ENCODE assay signal across 3 cellular contexts in the genomic region with DNA sequence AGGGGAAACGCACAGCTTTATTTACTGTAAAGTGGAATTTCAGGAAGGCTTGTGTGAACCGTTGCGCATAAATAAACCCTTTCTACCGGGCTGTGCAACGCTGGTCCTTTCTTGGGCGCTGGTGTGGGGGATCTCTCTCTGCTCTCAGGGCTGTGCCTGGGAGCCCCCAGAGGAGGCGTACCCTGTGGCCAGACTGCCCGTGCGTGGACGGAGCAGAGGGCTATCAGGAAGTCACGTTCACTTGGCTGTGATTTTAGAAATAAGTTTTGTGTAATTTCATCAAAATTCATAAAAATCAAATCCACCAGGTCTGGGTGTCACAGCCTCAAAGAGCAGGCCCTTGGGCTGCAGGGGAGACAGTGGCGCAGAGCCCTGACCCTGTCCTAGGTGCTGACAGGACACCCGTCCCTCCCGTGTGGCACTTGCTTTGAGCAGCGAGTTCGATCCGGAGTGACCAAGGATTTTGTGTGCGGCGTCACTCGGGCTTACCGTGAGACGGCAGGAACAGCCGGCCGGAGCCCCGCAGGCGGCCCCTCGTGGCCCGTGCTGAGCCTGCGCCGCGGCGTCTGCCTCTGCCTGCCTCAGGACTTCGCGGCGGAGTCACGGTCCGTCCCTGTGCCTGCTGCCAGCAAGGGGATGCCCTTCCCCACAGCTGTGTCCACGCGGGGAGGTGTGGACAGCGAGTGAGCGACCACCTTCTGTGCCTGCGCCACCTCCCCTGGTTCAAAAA.
TF ChIP-seq lines count a peak whose summit lies in the region.

No MANE protein-coding gene starts in this region.

TF ChIP-seq in SK-N-SH, 30 proteins besides CTCF, POLR2A, EP300 and RAD21 (continued from another document):
- TF ChIP-seq, protein P1, sequence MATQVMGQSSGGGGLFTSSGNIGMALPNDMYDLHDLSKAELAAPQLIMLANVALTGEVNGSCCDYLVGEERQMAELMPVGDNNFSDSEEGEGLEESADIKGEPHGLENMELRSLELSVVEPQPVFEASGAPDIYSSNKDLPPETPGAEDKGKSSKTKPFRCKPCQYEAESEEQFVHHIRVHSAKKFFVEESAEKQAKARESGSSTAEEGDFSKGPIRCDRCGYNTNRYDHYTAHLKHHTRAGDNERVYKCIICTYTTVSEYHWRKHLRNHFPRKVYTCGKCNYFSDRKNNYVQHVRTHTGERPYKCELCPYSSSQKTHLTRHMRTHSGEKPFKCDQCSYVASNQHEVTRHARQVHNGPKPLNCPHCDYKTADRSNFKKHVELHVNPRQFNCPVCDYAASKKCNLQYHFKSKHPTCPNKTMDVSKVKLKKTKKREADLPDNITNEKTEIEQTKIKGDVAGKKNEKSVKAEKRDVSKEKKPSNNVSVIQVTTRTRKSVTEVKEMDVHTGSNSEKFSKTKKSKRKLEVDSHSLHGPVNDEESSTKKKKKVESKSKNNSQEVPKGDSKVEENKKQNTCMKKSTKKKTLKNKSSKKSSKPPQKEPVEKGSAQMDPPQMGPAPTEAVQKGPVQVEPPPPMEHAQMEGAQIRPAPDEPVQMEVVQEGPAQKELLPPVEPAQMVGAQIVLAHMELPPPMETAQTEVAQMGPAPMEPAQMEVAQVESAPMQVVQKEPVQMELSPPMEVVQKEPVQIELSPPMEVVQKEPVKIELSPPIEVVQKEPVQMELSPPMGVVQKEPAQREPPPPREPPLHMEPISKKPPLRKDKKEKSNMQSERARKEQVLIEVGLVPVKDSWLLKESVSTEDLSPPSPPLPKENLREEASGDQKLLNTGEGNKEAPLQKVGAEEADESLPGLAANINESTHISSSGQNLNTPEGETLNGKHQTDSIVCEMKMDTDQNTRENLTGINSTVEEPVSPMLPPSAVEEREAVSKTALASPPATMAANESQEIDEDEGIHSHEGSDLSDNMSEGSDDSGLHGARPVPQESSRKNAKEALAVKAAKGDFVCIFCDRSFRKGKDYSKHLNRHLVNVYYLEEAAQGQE (IDR thresholded peaks at IDR 0.05; ENCODE audit: low read depth, low read length), result peak; percentile 75
- no peak for TF ChIP-seq GATA2 (CRISPR knock-in tag; IDR thresholded peaks at IDR 0.05)
TF ChIP-seq in SK-N-SH: peak in this region for 1.

TF ChIP-seq in SK-N-SH treated with all-trans-retinoic acid at 6 μM for 48 hours, 23 proteins besides CTCF, POLR2A, EP300 and RAD21:
- TF ChIP-seq, protein P2, sequence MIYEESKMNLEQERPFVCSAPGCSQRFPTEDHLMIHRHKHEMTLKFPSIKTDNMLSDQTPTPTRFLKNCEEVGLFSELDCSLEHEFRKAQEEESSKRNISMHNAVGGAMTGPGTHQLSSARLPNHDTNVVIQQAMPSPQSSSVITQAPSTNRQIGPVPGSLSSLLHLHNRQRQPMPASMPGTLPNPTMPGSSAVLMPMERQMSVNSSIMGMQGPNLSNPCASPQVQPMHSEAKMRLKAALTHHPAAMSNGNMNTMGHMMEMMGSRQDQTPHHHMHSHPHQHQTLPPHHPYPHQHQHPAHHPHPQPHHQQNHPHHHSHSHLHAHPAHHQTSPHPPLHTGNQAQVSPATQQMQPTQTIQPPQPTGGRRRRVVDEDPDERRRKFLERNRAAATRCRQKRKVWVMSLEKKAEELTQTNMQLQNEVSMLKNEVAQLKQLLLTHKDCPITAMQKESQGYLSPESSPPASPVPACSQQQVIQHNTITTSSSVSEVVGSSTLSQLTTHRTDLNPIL (CRISPR knock-in tag; IDR thresholded peaks at IDR 0.05; ENCODE audit: low read depth), result no peak
- no peak for TF ChIP-seq SNAI2 (CRISPR knock-in tag; IDR thresholded peaks at IDR 0.05)
- TF ChIP-seq, protein P3, sequence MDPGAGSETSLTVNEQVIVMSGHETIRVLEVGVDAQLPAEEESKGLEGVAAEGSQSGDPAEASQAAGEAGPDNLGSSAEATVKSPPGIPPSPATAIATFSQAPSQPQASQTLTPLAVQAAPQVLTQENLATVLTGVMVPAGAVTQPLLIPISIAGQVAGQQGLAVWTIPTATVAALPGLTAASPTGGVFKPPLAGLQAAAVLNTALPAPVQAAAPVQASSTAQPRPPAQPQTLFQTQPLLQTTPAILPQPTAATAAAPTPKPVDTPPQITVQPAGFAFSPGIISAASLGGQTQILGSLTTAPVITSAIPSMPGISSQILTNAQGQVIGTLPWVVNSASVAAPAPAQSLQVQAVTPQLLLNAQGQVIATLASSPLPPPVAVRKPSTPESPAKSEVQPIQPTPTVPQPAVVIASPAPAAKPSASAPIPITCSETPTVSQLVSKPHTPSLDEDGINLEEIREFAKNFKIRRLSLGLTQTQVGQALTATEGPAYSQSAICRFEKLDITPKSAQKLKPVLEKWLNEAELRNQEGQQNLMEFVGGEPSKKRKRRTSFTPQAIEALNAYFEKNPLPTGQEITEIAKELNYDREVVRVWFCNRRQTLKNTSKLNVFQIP (CRISPR knock-in tag; IDR thresholded peaks at IDR 0.05; ENCODE audit: borderline replicate concordance, low read depth), result no peak
- no peak for TF ChIP-seq ZNF70 (CRISPR knock-in tag; IDR thresholded peaks at IDR 0.05)
- TF ChIP-seq RARB (CRISPR knock-in tag; IDR thresholded peaks at IDR 0.05), result no peak
- TF ChIP-seq ZFP30 (CRISPR knock-in tag; IDR thresholded peaks at IDR 0.05), result no peak
- TF ChIP-seq ZNF8 (CRISPR knock-in tag; IDR thresholded peaks at IDR 0.05), result no peak
- TF ChIP-seq, protein P4, sequence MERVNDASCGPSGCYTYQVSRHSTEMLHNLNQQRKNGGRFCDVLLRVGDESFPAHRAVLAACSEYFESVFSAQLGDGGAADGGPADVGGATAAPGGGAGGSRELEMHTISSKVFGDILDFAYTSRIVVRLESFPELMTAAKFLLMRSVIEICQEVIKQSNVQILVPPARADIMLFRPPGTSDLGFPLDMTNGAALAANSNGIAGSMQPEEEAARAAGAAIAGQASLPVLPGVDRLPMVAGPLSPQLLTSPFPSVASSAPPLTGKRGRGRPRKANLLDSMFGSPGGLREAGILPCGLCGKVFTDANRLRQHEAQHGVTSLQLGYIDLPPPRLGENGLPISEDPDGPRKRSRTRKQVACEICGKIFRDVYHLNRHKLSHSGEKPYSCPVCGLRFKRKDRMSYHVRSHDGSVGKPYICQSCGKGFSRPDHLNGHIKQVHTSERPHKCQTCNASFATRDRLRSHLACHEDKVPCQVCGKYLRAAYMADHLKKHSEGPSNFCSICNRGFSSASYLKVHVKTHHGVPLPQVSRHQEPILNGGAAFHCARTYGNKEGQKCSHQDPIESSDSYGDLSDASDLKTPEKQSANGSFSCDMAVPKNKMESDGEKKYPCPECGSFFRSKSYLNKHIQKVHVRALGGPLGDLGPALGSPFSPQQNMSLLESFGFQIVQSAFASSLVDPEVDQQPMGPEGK (CRISPR knock-in tag; IDR thresholded peaks at IDR 0.05; ENCODE audit: borderline replicate concordance), result no peak
- TF ChIP-seq OSR1 (CRISPR knock-in tag; IDR thresholded peaks at IDR 0.05), result no peak
- no peak for TF ChIP-seq ZNF565 (CRISPR knock-in tag; conservative IDR thresholded peaks at IDR 0.05; ENCODE audit: low read depth)

TF ChIP-seq in PFSK-1, 5 proteins besides CTCF, POLR2A, EP300 and RAD21 (continued from another document):
- TF ChIP-seq, protein P1 (IDR thresholded peaks at IDR 0.05; ENCODE audit: insufficient read depth in 1 of 2, low read depth in 2 of 2, low read length in 2 of 2), result peak; percentile 47 to 79; a peak in 3 of 4 replicates
- no peak for TF ChIP-seq POLR2AphosphoS5 (IDR thresholded peaks at IDR 0.05; ENCODE audit: low read depth, low read length)
- no peak for TF ChIP-seq SIN3A (IDR thresholded peaks at IDR 0.05; ENCODE audit: borderline replicate concordance, insufficient read depth, low read length)
